Comparison of ENCODE assay signal across 27 cellular contexts in the genomic region with DNA sequence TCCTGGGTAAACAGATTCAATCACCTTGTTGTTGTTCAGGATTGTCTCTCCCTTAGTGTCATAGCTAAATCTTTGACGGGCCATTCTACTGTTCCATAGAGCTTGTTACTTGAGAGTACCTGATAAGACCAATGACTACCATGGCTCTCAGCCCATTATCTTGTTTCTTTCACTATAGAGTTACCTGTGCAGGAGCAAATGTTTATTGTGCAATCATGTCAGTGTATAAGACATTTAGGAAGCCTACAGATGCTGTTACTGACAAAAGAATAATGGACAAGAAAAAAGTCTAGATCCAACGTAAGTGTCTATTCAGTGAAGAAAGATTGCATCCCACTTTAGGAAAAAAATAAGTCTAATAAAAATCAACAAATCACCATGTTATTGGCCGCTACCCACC.
"Had no signal": no experiment of that assay in that cellular context is flagged by ENCODE, and none has a peak within 500 bp of the region (broad histone marks: within the 10 kb centered on the region; RNA-seq: fewer than 3 reads in every experiment).

No MANE protein-coding gene starts in this region.

- DNase-seq: stimulated activated CD4-positive, alpha-beta T cell treated with anti-CD3 and anti-CD28 coated beads, Interleukin-2, amount 100 ng/mL, for 48 hours; stimulated activated CD4-positive, alpha-beta T cell treated with anti-CD3 and anti-CD28 coated beads, Interleukin-4, amount 100 ng/mL, for 1 hour; stimulated activated CD4-positive, alpha-beta T cell treated with anti-CD3 and anti-CD28 coated beads, Interleukin-4, amount 100 ng/mL, for 24 hours; stimulated activated CD4-positive, alpha-beta T cell treated with anti-CD3 and anti-CD28 coated beads, Interleukin-4, amount 100 ng/mL, for 4 hours; stimulated activated CD8-positive, alpha-beta memory T cell treated with anti-CD3 and anti-CD28 coated beads, Interleukin-4, amount 100 ng/mL, for 48 hours; stimulated activated naive B cell treated with anti-CD40 and anti-IgM and Interleukin-4, amounts not matched to agents 10 μg/mL and 1 μg/mL and 100 μg/mL, for 72 hours; stimulated activated naive CD4-positive, alpha-beta T cell; stimulated activated naive CD4-positive, alpha-beta T cell treated with Interleukin-2 at 50 U/mL for 16 hours; stimulated activated naive CD8-positive, alpha-beta T cell treated with anti-CD3 and anti-CD28 coated beads, Interleukin-15, amount 100 ng/mL, for 72 hours; stimulated activated naive CD8-positive, alpha-beta T cell treated with anti-CD3 and anti-CD28 coated beads, Interleukin-15, Interleukin-2, amounts not matched to agents 100 U/mL and 50 U/mL, for 24 hours; stomach; substantia nigra; testis; thyroid gland; tibial artery; transverse colon; trophoblast cell; upper lobe of left lung; upper lobe of right lung; uterus had no signal

- H3K4me1 ChIP-seq: stomach, suprapubic skin, testis, thyroid gland, tibial artery, tibial nerve, transverse colon, upper lobe of left lung, upper lobe of right lung, uterus, vagina had no signal

- ATAC-seq: stimulated activated effector memory CD8-positive, alpha-beta T cell treated with anti-CD3 and anti-CD28 coated beads, Interleukin-12 subunit alpha, Interleukin-12 subunit beta, amount 100 ng/mL, for 72 hours; stimulated activated memory B cell treated with anti-CD40 and anti-IgM and Interleukin-4, amounts not matched to agents 10 μg/mL and 1 μg/mL and 100 μg/mL, for 72 hours; stimulated activated naive B cell treated with anti-CD40 and anti-IgM and Interleukin-4, amounts not matched to agents 10 μg/mL and 1 μg/mL and 100 μg/mL, for 72 hours; stimulated activated naive CD8-positive, alpha-beta T cell treated with anti-CD3 and anti-CD28 coated beads, Interleukin-15, amount 100 ng/mL, for 72 hours; stimulated activated naive CD8-positive, alpha-beta T cell treated with anti-CD3 and anti-CD28 coated beads, Interleukin-15, Interleukin-2, amounts not matched to agents 100 U/mL and 50 U/mL, for 24 hours; upper lobe of right lung had no signal

- H3K27me3 ChIP-seq: stomach, testis, thyroid gland, tibial artery, tibial nerve, transverse colon, upper lobe of left lung, upper lobe of right lung, uterus, vagina had no signal

- H3K4me3 ChIP-seq: stomach, suprapubic skin, testis, thoracic aorta, thyroid gland, tibial artery, tibial nerve, transverse colon, upper lobe of left lung, upper lobe of right lung, uterus, vagina had no signal

- H3K36me3 ChIP-seq: stomach, suprapubic skin, thoracic aorta, thyroid gland, tibial artery, tibial nerve, transverse colon, upper lobe of left lung, upper lobe of right lung, uterus, vagina had no signal

- FAIRE-seq: urothelium cell line had no signal

- H3K9me3 ChIP-seq: suprapubic skin, testis, thoracic aorta, thyroid gland, tibial artery, tibial nerve, transverse colon, upper lobe of left lung, upper lobe of right lung, uterus, vagina had no signal

- H3K27ac ChIP-seq: stomach, suprapubic skin, testis, thoracic aorta, thyroid gland, tibial artery, tibial nerve, transverse colon, upper lobe of left lung, upper lobe of right lung, uterus, vagina had no signal
